ENCODE assay signal across 33 cellular contexts in the genomic region with DNA sequence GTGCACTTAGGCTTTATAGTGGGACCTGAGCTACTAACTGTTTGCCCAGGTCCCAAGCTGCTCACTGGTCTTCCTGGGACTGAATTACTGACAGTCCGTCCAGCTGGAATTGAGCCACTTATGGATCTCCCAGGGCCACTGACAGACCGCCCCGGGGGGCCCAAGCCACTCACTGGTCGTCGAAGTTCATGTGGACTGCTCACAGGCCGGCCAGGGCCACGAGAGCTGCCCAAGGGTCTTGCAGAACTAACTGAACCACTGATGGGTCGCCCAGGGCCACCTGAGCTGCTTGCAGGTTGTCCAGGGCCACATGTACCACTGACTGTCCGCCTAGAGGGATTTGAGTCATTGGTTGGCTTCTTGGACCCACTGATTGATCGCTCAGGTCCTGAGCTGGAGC. TPM values are rescaled to one million over a fixed set of nuclear protein-coding genes. Genes with fewer than 3 reads are reported as not detected.
"Had no signal": no experiment of that assay in that cellular context is flagged by ENCODE, and none has a peak within 500 bp of the region (broad histone marks: within the 10 kb centered on the region; RNA-seq: fewer than 3 reads in every experiment).

No MANE protein-coding gene starts in this region.

- H3K4me3 ChIP-seq: colonic mucosa, dorsolateral prefrontal cortex, esophagus muscularis mucosa, gastroesophageal sphincter, heart right ventricle had no signal

- H3K27ac Mint-ChIP-seq: activated CD4-positive, alpha-beta memory T cell treated with anti-CD3 and anti-CD28 coated beads for 36 hours; activated CD4-positive, alpha-beta T cell treated with anti-CD3 and anti-CD28 coated beads for 36 hours; activated CD4-positive, alpha-beta T cell treated with anti-CD3 and anti-CD28 coated beads, Interleukin-2, amount 10 ng/mL, durations not matched to agents 24 days and 14 days; activated CD8-positive, alpha-beta T cell treated with anti-CD3 and anti-CD28 coated beads, Interleukin-2, amount 10 ng/mL, durations not matched to agents 7 days and 5 days; activated naive CD4-positive, alpha-beta T cell treated with anti-CD3 and anti-CD28 coated beads, Interleukin-2, amount 10 ng/mL, durations not matched to agents 7 days and 5 days; activated naive CD8-positive, alpha-beta T cell treated with anti-CD3 and anti-CD28 coated beads, Interleukin-2, amount 10 ng/mL, durations not matched to agents 7 days and 5 days; activated T-helper 1 cell treated with anti-CD3 and anti-CD28 coated beads, Interleukin-12 subunit alpha, Interleukin-12 subunit beta, Interleukin-2, Interleukin-4 antibody, amounts not matched to agents 30 ng/mL and 10 ng/mL and 1 ng/mL, durations not matched to agents 14 hours and 24 hours and 36 hours; dendritic cell treated with granulocyte-macrophage colony-stimulating factor and Interleukin-4, amounts not matched to agents 40 ng/mL and 50 ng/mL, for 4 days; endodermal cell; T-cell; T-helper 1 cell treated with Interleukin-12 subunit alpha and Interleukin-12 subunit beta and Interleukin-4 antibody, amounts not matched to agents 30 μg/mL and 1 μg/mL, for 36 hours; T-helper 2 cell treated with Interferon-gamma antibody and Interleukin-4, amounts not matched to agents 5 μg/mL and 100 μg/mL, for 36 hours had no signal

- H3K9me3 ChIP-seq: colonic mucosa, esophagus muscularis mucosa, gastroesophageal sphincter, heart right ventricle had no signal

- H3K27me3 Mint-ChIP-seq: activated CD4-positive, alpha-beta memory T cell treated with anti-CD3 and anti-CD28 coated beads for 36 hours; activated CD4-positive, alpha-beta T cell treated with anti-CD3 and anti-CD28 coated beads for 36 hours; activated CD4-positive, alpha-beta T cell treated with anti-CD3 and anti-CD28 coated beads, Interleukin-2, amount 10 ng/mL, durations not matched to agents 24 days and 14 days; activated CD8-positive, alpha-beta memory T cell treated with anti-CD3 and anti-CD28 coated beads, Interleukin-2, amount 10 ng/mL, durations not matched to agents 7 days and 5 days; activated naive CD4-positive, alpha-beta T cell treated with anti-CD3 and anti-CD28 coated beads, Interleukin-2, amount 10 ng/mL, durations not matched to agents 7 days and 5 days; activated naive CD8-positive, alpha-beta T cell treated with anti-CD3 and anti-CD28 coated beads, Interleukin-2, amount 10 ng/mL, durations not matched to agents 7 days and 5 days; T-cell had no signal

- H3K4me1 ChIP-seq: colonic mucosa had no signal

- H3K9me3 Mint-ChIP-seq: activated CD4-positive, alpha-beta memory T cell treated with anti-CD3 and anti-CD28 coated beads for 36 hours; activated naive CD4-positive, alpha-beta T cell treated with anti-CD3 and anti-CD28 coated beads, Interleukin-2, amount 10 ng/mL, durations not matched to agents 7 days and 5 days; activated naive CD8-positive, alpha-beta T cell treated with anti-CD3 and anti-CD28 coated beads, Interleukin-2, amount 10 ng/mL, durations not matched to agents 7 days and 5 days; activated T-helper 1 cell treated with anti-CD3 and anti-CD28 coated beads, Interleukin-12 subunit alpha, Interleukin-12 subunit beta, Interleukin-2, Interleukin-4 antibody, amounts not matched to agents 30 ng/mL and 10 ng/mL and 1 ng/mL, durations not matched to agents 14 hours and 24 hours and 36 hours; dendritic cell treated with granulocyte-macrophage colony-stimulating factor and Interleukin-4, amounts not matched to agents 40 ng/mL and 50 ng/mL, for 4 days; endodermal cell; T-cell; T-helper 1 cell treated with Interleukin-12 subunit alpha and Interleukin-12 subunit beta and Interleukin-4 antibody, amounts not matched to agents 30 μg/mL and 1 μg/mL, for 36 hours; T-helper 2 cell treated with Interferon-gamma antibody and Interleukin-4, amounts not matched to agents 5 μg/mL and 100 μg/mL, for 36 hours had no signal

- H3K27me3 ChIP-seq: colonic mucosa, dorsolateral prefrontal cortex, esophagus muscularis mucosa, gastroesophageal sphincter, heart right ventricle had no signal

- H3K4me1 Mint-ChIP-seq: endodermal cell had no signal

- H3K27ac ChIP-seq: colonic mucosa, esophagus muscularis mucosa had no signal

- DNase-seq: activated CD4-positive, alpha-beta memory T cell treated with anti-CD3 and anti-CD28 coated beads for 36 hours; activated CD4-positive, alpha-beta T cell treated with anti-CD3 and anti-CD28 coated beads for 36 hours; activated CD4-positive, alpha-beta T cell treated with anti-CD3 and anti-CD28 coated beads, Interleukin-2, amount 10 ng/mL, durations not matched to agents 24 days and 14 days; activated CD4-positive, CD25-positive, alpha-beta regulatory T cell; activated CD4-positive, CD25-positive, alpha-beta regulatory T cell treated with anti-CD3 and anti-CD28 coated beads, Interleukin-2, amount 50 U/mL, for 72 hours; activated CD8-positive, alpha-beta memory T cell treated with anti-CD3 and anti-CD28 coated beads, Interleukin-2, amount 10 ng/mL, durations not matched to agents 7 days and 5 days; activated CD8-positive, alpha-beta memory T cell treated with anti-CD3 and anti-CD28 coated beads, Interleukin-2, amount 50 U/mL, for 4 hours; activated CD8-positive, alpha-beta T cell treated with anti-CD3 and anti-CD28 coated beads, Interleukin-2, amount 10 ng/mL, durations not matched to agents 7 days and 5 days; activated gamma-delta T cell; activated naive CD4-positive, alpha-beta T cell; activated naive CD4-positive, alpha-beta T cell treated with anti-CD3 and anti-CD28 coated beads, Interleukin-2, amount 10 ng/mL, durations not matched to agents 7 days and 5 days; activated naive CD8-positive, alpha-beta T cell treated with anti-CD3 and anti-CD28 coated beads, Interleukin-2, amount 10 ng/mL, durations not matched to agents 7 days and 5 days; activated T-cell treated with anti-CD3 and anti-CD28 coated beads, Interleukin-2, amount 50 U/mL, for 1 hour; activated T-cell treated with anti-CD3 and anti-CD28 coated beads, Interleukin-2, amount 50 U/mL, for 48 hours; anterior cingulate cortex; caudate nucleus; cerebellar nuclear complex; colonic mucosa; dorsolateral prefrontal cortex; effector memory CD4-positive, alpha-beta T cell; endodermal cell; foreskin melanocyte; heart right ventricle; SW 1271; T-cell had no signal

- ATAC-seq: activated CD4-positive, alpha-beta T cell treated with anti-CD3 and anti-CD28 coated beads for 36 hours; activated CD8-positive, alpha-beta memory T cell treated with anti-CD3 and anti-CD28 coated beads, Interleukin-2, amount 10 ng/mL, durations not matched to agents 7 days and 5 days; activated CD8-positive, alpha-beta T cell treated with anti-CD3 and anti-CD28 coated beads, Interleukin-2, amount 10 ng/mL, durations not matched to agents 7 days and 5 days; activated naive CD4-positive, alpha-beta T cell treated with anti-CD3 and anti-CD28 coated beads, Interleukin-2, amount 50 U/mL, for 72 hours; gastroesophageal sphincter; T-cell had no signal

- H3K4me3 Mint-ChIP-seq: activated CD4-positive, alpha-beta memory T cell treated with anti-CD3 and anti-CD28 coated beads for 36 hours; activated CD4-positive, alpha-beta T cell treated with anti-CD3 and anti-CD28 coated beads for 36 hours; activated CD4-positive, alpha-beta T cell treated with anti-CD3 and anti-CD28 coated beads, Interleukin-2, amount 10 ng/mL, durations not matched to agents 24 days and 14 days; activated CD8-positive, alpha-beta memory T cell treated with anti-CD3 and anti-CD28 coated beads, Interleukin-2, amount 10 ng/mL, durations not matched to agents 7 days and 5 days; activated CD8-positive, alpha-beta T cell treated with anti-CD3 and anti-CD28 coated beads, Interleukin-2, amount 10 ng/mL, durations not matched to agents 7 days and 5 days; activated naive CD4-positive, alpha-beta T cell treated with anti-CD3 and anti-CD28 coated beads, Interleukin-2, amount 10 ng/mL, durations not matched to agents 7 days and 5 days; activated naive CD8-positive, alpha-beta T cell treated with anti-CD3 and anti-CD28 coated beads, Interleukin-2, amount 10 ng/mL, durations not matched to agents 7 days and 5 days; activated T-helper 1 cell treated with anti-CD3 and anti-CD28 coated beads, Interleukin-12 subunit alpha, Interleukin-12 subunit beta, Interleukin-2, Interleukin-4 antibody, amounts not matched to agents 30 ng/mL and 10 ng/mL and 1 ng/mL, durations not matched to agents 14 hours and 24 hours and 36 hours; dendritic cell treated with granulocyte-macrophage colony-stimulating factor and Interleukin-4, amounts not matched to agents 40 ng/mL and 50 ng/mL, for 4 days; endodermal cell; T-cell; T-helper 1 cell treated with Interleukin-12 subunit alpha and Interleukin-12 subunit beta and Interleukin-4 antibody, amounts not matched to agents 30 μg/mL and 1 μg/mL, for 36 hours; T-helper 2 cell treated with Interferon-gamma antibody and Interleukin-4, amounts not matched to agents 5 μg/mL and 100 μg/mL, for 36 hours had no signal

RNA-seq across cellular contexts. Expression of a gene that starts 15.1 kb away (rescaled TPM):
- total RNA-seq: glomerular endothelial cell had no signal
